8 cellular contexts compared by ENCODE assay signal in the genomic region with DNA sequence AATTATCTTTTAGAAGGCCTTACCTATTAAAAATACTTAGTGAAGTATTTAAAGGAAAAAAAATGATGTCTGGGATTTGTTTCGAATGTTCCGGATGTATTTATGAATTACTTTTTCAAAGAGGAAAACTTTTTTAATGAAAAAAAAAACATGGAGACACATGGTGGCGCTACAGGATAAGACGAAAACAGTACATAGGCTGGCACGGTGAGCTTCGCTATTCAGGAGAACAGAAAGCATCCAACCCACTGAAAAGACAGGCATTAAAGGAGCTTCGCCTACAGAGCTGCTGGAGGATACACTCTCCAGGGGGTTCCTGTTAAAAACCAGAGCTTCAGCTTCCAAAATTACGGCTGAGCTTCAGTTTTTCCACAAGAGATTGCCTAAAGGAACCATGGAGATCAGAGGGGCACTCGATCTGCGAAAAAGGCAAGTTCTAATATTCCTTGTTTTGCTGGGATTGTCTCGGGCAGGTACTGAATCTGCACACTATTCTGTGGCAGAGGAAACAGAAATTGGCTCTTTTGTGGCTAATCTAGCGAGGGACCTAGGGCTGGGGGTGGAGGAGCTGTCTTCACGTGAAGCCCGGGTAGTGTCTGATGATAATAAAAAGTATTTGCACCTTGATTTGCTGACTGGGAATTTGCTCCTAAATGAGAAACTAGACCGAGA. TPM values are rescaled to one million over a fixed set of nuclear protein-coding genes. Genes with fewer than 3 reads are reported as not detected.
DNase-seq lines count a peak whose midpoint lies in the region; ATAC-seq and TF ChIP-seq lines count a peak whose summit lies in the region.

A gene (plus strand): TSS at position 232 of the 672 bp plus-strand sequence. CDS start 163 bp downstream, at position 395.

- peak within 1 kb of the TSS; percentile 4 for H3K4me3 Mint-ChIP-seq in activated T-helper 17 cell treated with anti-CD3 and anti-CD28 coated beads, Interleukin-2, amount 50 U/mL, for 72 hours

- peaks cover 28 to 61% (median 36%) of the 10 kb centered on the region in 4 donors for H3K9me3 ChIP-seq in liver (ENCODE audit: control insufficient read depth in 4 of 4, low read length in 3 of 4)
- peaks cover 0 to 73% (median 51%) of the 10 kb centered on the region in 3 donors for H3K9me3 ChIP-seq in esophagus squamous epithelium

- H3K27ac ChIP-seq in liver (ENCODE audit: low read depth in 1 of 2, low read length in 2 of 2) (no peak within 1 kb of the TSS), esophagus squamous epithelium (no peak within 1 kb of the TSS)

- ATAC-seq in activated T-helper 17 cell treated with anti-CD3 and anti-CD28 coated beads, Interleukin-2, amount 50 U/mL, for 72 hours (replicated peaks) = no peak
- no peak for ATAC-seq in GM18861 (IDR thresholded peaks at IDR 0.05; ENCODE audit: unreplicated experiment)

- no peaks in the 10 kb centered on the region for H3K36me3 Mint-ChIP-seq in activated T-helper 17 cell treated with anti-CD3 and anti-CD28 coated beads, Interleukin-2, amount 50 U/mL, for 72 hours (ENCODE audit: low read depth)

- no peak within 1 kb of the TSS for H3K4me3 ChIP-seq in NB4 (ENCODE audit: low read depth, low read length)
- H3K4me3 ChIP-seq in liver (ENCODE audit: low read depth in 1 of 3, low read length in 3 of 3) = peak within 1 kb of the TSS; percentile 20 to 54 (median 38)
- peak within 1 kb of the TSS in 2 of 4 donors; percentile 18 to 48 for H3K4me3 ChIP-seq in esophagus squamous epithelium

- H3K27me3 Mint-ChIP-seq in activated T-helper 17 cell treated with anti-CD3 and anti-CD28 coated beads, Interleukin-2, amount 50 U/mL, for 72 hours = peaks cover 52% of the 10 kb centered on the region

- TF ChIP-seq POLR2A in NB4 (IDR thresholded peaks at IDR 0.05; ENCODE audit: extremely low read depth, insufficient read length) (no peak), esophagus squamous epithelium (IDR thresholded peaks at IDR 0.05) (no peak)

- no peak within 1 kb of the TSS for H3K9ac ChIP-seq in liver (ENCODE audit: low read depth in 1 of 2, low read length in 2 of 2)

- no peaks in the 10 kb centered on the region for H3K4me1 Mint-ChIP-seq in activated T-helper 17 cell treated with anti-CD3 and anti-CD28 coated beads, Interleukin-2, amount 50 U/mL, for 72 hours

- 22% methylated on average over 15 of the region's 15 CpGs for WGBS in liver
- 25 to 30% methylated on average over 15 of the region's 15 CpGs for WGBS in esophagus squamous epithelium, 2 donors

- peaks cover 21% of the 10 kb centered on the region for H3K9me3 Mint-ChIP-seq in activated T-helper 17 cell treated with anti-CD3 and anti-CD28 coated beads, Interleukin-2, amount 50 U/mL, for 72 hours

- no peak for TF ChIP-seq CTCF in NB4 (IDR thresholded peaks at IDR 0.05; ENCODE audit: low read depth, low read length)
- no peak for TF ChIP-seq CTCF in liver (IDR thresholded peaks at IDR 0.05; ENCODE audit: low read depth, low read length, missing input control)
- TF ChIP-seq CTCF in esophagus squamous epithelium (IDR thresholded peaks at IDR 0.05) = peak in 1 of 6 experiments; percentile 6

- no peak within 1 kb of the TSS for H3K27ac Mint-ChIP-seq in activated T-helper 17 cell treated with anti-CD3 and anti-CD28 coated beads, Interleukin-2, amount 50 U/mL, for 72 hours

- H3K4me1 ChIP-seq in liver (ENCODE audit: control insufficient read depth in 4 of 4, insufficient read depth in 4 of 4, low read length in 3 of 4) (no peaks in the 10 kb centered on the region), esophagus squamous epithelium (no peaks in the 10 kb centered on the region)

- peaks cover 0 to 5% (median 0%) of the 10 kb centered on the region in 4 donors for H3K36me3 ChIP-seq in liver (ENCODE audit: control insufficient read depth in 4 of 4, insufficient read depth in 3 of 4, low read depth in 1 of 4, low read length in 3 of 4)
- no peaks in the 10 kb centered on the region for H3K36me3 ChIP-seq in esophagus squamous epithelium

- peaks cover 0 to 5% (median 2%) of the 10 kb centered on the region in 4 donors for H3K27me3 ChIP-seq in liver (ENCODE audit: control insufficient read depth in 4 of 4, insufficient read depth in 4 of 4, low read length in 3 of 4)
- no peaks in the 10 kb centered on the region for H3K27me3 ChIP-seq in esophagus squamous epithelium

- intact Hi-C loops in esophagus squamous epithelium (cut with DNase I) = no loop called here

- DNase-seq in NCI-H187 (lab: John Stamatoyannopoulos, UW) = peak; percentile 3 to 22
- no peak for DNase-seq in NCI-H187 treated with DMSO at 0.1 percent for 48 hours (lab: John Stamatoyannopoulos, UW)
- peak; percentile 64 for DNase-seq in NB4 (ENCODE audit: low read depth)
- no peak for DNase-seq in esophagus squamous epithelium (lab: John Stamatoyannopoulos, UW)
- DNase-seq in NCI-H1436 treated with DMSO at 0.1 percent for 48 hours (lab: John Stamatoyannopoulos, UW) = no peak

- peak; percentile 27 to 42 for TF ChIP-seq RAD21 in liver (IDR thresholded peaks at IDR 0.05)

TF ChIP-seq in liver, 16 proteins besides CTCF, POLR2A, EP300 and RAD21:
- TF ChIP-seq EGR1 (IDR thresholded peaks at IDR 0.05; ENCODE audit: low read depth in 2 of 2) (no peak), NR2F2 (IDR thresholded peaks at IDR 0.05) (no peak), FOXA1 (IDR thresholded peaks at IDR 0.05) (no peak), GABPA (IDR thresholded peaks at IDR 0.05 in 1 of 2, conservative IDR thresholded peaks at IDR 0.05 in 1 of 2) (no peak), JUND (IDR thresholded peaks at IDR 0.05) (no peak)
TF ChIP-seq in liver: peak in this region for 0.

RNA-seq across cellular contexts. Expression of the gene that starts here (rescaled TPM):
- not detected for total RNA-seq in activated T-helper 17 cell treated with anti-CD3 and anti-CD28 coated beads, Interleukin-2, amount 50 U/mL, for 72 hours
- total RNA-seq in liver = under 1 TPM; 0.42 to 0.47 TPM
- polyA plus RNA-seq in liver = under 1 TPM; 0.10 to 0.23 TPM
- total RNA-seq in esophagus squamous epithelium = 1 to 10 TPM; 1.5 to 2.9 (median 2.4) TPM

Comparison
In these comparisons a context has a peak if more than half of its experiments do, and no peak if none do; other contexts are left out.
1. DNase-seq: peak in NCI-H187 (2 of 2) and NB4 (single experiment); none in NCI-H187 treated with DMSO at 0.1 percent for 48 hours (single experiment), esophagus squamous epithelium (single experiment) and NCI-H1436 treated with DMSO at 0.1 percent for 48 hours (single experiment).